1 cellular context compared by ENCODE assay signal in genomic region chr19:42683917-42684513, GRCh38.
TF ChIP-seq lines count a peak whose summit lies in the region.

No MANE protein-coding gene starts in this region.

TF ChIP-seq in GM12878, 131 proteins besides CTCF, POLR2A, EP300 and RAD21 (continued from another document):
- TF ChIP-seq, protein P1, sequence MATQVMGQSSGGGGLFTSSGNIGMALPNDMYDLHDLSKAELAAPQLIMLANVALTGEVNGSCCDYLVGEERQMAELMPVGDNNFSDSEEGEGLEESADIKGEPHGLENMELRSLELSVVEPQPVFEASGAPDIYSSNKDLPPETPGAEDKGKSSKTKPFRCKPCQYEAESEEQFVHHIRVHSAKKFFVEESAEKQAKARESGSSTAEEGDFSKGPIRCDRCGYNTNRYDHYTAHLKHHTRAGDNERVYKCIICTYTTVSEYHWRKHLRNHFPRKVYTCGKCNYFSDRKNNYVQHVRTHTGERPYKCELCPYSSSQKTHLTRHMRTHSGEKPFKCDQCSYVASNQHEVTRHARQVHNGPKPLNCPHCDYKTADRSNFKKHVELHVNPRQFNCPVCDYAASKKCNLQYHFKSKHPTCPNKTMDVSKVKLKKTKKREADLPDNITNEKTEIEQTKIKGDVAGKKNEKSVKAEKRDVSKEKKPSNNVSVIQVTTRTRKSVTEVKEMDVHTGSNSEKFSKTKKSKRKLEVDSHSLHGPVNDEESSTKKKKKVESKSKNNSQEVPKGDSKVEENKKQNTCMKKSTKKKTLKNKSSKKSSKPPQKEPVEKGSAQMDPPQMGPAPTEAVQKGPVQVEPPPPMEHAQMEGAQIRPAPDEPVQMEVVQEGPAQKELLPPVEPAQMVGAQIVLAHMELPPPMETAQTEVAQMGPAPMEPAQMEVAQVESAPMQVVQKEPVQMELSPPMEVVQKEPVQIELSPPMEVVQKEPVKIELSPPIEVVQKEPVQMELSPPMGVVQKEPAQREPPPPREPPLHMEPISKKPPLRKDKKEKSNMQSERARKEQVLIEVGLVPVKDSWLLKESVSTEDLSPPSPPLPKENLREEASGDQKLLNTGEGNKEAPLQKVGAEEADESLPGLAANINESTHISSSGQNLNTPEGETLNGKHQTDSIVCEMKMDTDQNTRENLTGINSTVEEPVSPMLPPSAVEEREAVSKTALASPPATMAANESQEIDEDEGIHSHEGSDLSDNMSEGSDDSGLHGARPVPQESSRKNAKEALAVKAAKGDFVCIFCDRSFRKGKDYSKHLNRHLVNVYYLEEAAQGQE (IDR thresholded peaks at IDR 0.05; ENCODE audit: low read depth, low read length) = no peak
- peak; percentile 22; the same call in 1 of the 2 replicates for TF ChIP-seq SMC3 (IDR thresholded peaks at IDR 0.05; ENCODE audit: borderline replicate concordance, low read length)
